In the genomic region with DNA sequence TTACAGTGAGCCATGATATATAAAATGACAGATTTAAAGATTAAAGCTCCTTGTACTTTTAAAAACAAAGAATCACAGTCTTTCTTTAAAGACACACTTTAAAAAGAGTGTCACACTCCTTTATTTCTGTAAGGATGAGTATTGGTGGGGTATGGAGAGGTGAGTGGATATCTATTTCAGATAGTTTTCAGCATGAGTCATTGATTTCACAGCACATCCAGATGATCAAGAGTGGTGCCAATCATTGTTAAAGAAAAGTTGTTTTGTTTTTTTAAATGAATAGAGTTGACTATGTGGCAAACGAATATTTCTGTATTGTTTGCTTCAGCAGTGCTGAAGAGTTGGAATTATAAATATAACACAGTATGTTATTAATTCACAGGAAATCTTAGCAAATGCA, we compare ENCODE assay signal across 25 cellular contexts. TPM values are rescaled to one million over a fixed set of nuclear protein-coding genes. Genes with fewer than 3 reads are reported as not detected.
DNase-seq lines count a peak whose midpoint lies in the region; ATAC-seq, FAIRE-seq and TF ChIP-seq lines count a peak whose summit lies in the region.
"Had no signal": no experiment of that assay in that cellular context is flagged by ENCODE, and none has a peak within 500 bp of the region (broad histone marks: within the 10 kb centered on the region; RNA-seq: fewer than 3 reads in every experiment).

No MANE protein-coding gene starts in this region.

- TF ChIP-seq POLR2A in H54 (IDR thresholded peaks at IDR 0.05; ENCODE audit: low read depth, low read length) (no peak), heart left ventricle (IDR thresholded peaks at IDR 0.05) (no peak)

- FAIRE-seq in H54 (lab: Jason Lieb, UNC) (peak; percentile 45), endometrium (lab: Jason Lieb, UNC) (peak; percentile 4)
- FAIRE-seq: RCC 7860 had no signal

- H3K4me3 ChIP-seq in H7 (ENCODE audit: insufficient read depth, low read depth, low read length) = no peak overlapping the region
- no peak overlapping the region for H3K4me3 ChIP-seq in heart left ventricle
- H3K4me3 ChIP-seq: GM23338, prostate gland, sigmoid colon had no signal

- intact Hi-C loops in left cardiac atrium (cut with DNase I) (loop anchor here in 1 of 2 donors (10.0 kb wide), 1 partner anchor 46 kb away; no protein-coding TSS in a partner anchor), heart left ventricle (cut with DNase I) (no loop called here)

- no peak for TF ChIP-seq CTCF in heart left ventricle (IDR thresholded peaks at IDR 0.05)

- ATAC-seq in left cardiac atrium (no peak), heart left ventricle (no peak)
- ATAC-seq: activated CD8-positive, alpha-beta T cell treated with anti-CD3 and anti-CD28 coated beads, Interleukin-2, amount 10 ng/mL, durations not matched to agents 7 days and 5 days; activated naive CD8-positive, alpha-beta T cell treated with anti-CD3 and anti-CD28 coated beads, Interleukin-2, amount 50 U/mL, for 24 hours; GM23338; left colon; stimulated activated memory B cell treated with anti-CD40 and anti-IgM and Interleukin-4, amounts not matched to agents 10 μg/mL and 1 μg/mL and 100 μg/mL, for 72 hours had no signal

- WGBS in heart left ventricle, 4 donors = 35 to 65% (median 50%) methylated on average over 1 of the region's 1 CpG

- H3K36me3 ChIP-seq in H7 (replicated peaks; ENCODE audit: control insufficient read depth, insufficient read depth, low read length) (peaks cover 4% of the 10 kb centered on the region), heart left ventricle (peaks cover 0 to 89% (median 53%) of the 10 kb centered on the region in 9 donors)
- H3K36me3 ChIP-seq: prostate gland had no signal

- H3K4me1 ChIP-seq in heart left ventricle = peaks cover 0 to 4% (median 0%) of the 10 kb centered on the region in 12 donors
- H3K4me1 ChIP-seq: prostate gland had no signal

- no peaks in the 10 kb centered on the region for H3K9me3 ChIP-seq in heart left ventricle
- H3K9me3 ChIP-seq: prostate gland, sigmoid colon had no signal

- no peak overlapping the region for H3K27ac ChIP-seq in heart left ventricle
- H3K27ac ChIP-seq: C4-2B, prostate gland, sigmoid colon had no signal

- H3K27me3 ChIP-seq in H7 (ENCODE audit: control insufficient read depth, insufficient read depth, low read length) (no peaks in the 10 kb centered on the region), heart left ventricle (no peaks in the 10 kb centered on the region)
- H3K27me3 ChIP-seq: sigmoid colon had no signal

- DNase-seq in H54 (ENCODE audit: insufficient read length, low spot score) (no peak), RPMI7951 (ENCODE audit: low read depth) (peak; percentile 2), pons (ENCODE audit: low spot score) (peak; percentile 20), left cardiac atrium (no peak), H7 (no peak), heart left ventricle (no peak)
- DNase-seq: activated CD4-positive, CD25-positive, alpha-beta regulatory T cell treated with anti-CD3 and anti-CD28 coated beads, Interleukin-2, amount 50 U/mL, for 72 hours; activated CD8-positive, alpha-beta T cell treated with anti-CD3 and anti-CD28 coated beads, Interleukin-2, amount 10 ng/mL, durations not matched to agents 7 days and 5 days; activated gamma-delta T cell; activated naive CD8-positive, alpha-beta T cell treated with anti-CD3 and anti-CD28 coated beads, Interleukin-2, amount 50 U/mL, for 24 hours; effector CD4-positive, alpha-beta T cell; foreskin fibroblast; left colon; mesenchymal stem cell; NCI-H1105; NCI-H187 treated with DMSO at 0.1 percent for 48 hours; NCI-H69; sigmoid colon; stimulated activated CD4-positive, alpha-beta T cell treated with anti-CD3 and anti-CD28 coated beads, Interleukin-4, amount 100 ng/mL, for 4 hours had no signal

RNA-seq across cellular contexts. Expression of a gene that starts 52.5 kb away (rescaled TPM):
- total RNA-seq in RPMI7951 (2014; rRNA removed; shearing (Covaris generic)) = 39.0 and 44.7 TPM in 2 replicates
- 10 to 100 TPM; 38.9 to 39.5 TPM for total RNA-seq in left cardiac atrium
- total RNA-seq in H7 (2014; rRNA removed; shearing (Covaris generic)) = 30.4 and 50.6 TPM in 2 replicates
- total RNA-seq in heart left ventricle = 10 to 100 TPM; 15.5 to 50.2 (median 35.4) TPM
- 10 to 100 TPM; 10.9 to 27.1 TPM for polyA plus RNA-seq in heart left ventricle

Comparison
In these comparisons a context has a peak if more than half of its experiments do, and no peak if none do; other contexts are left out.
1. DNase-seq: peak in RPMI7951 (single experiment) and pons (single experiment); none in H54 (single experiment), left cardiac atrium (single experiment), H7 (single experiment) and heart left ventricle (0 of 5).